In genomic region chr9:124500796-124501611, GRCh38 we compare ENCODE assay signal across 29 cellular contexts. TPM values are rescaled to one million over a fixed set of nuclear protein-coding genes. Genes with fewer than 3 reads are reported as not detected.
"Had no signal": no experiment of that assay in that cellular context is flagged by ENCODE, and none has a peak within 500 bp of the region (broad histone marks: within the 10 kb centered on the region; RNA-seq: fewer than 3 reads in every experiment).

No MANE protein-coding gene starts in this region.

- H3K36me3 ChIP-seq: vagina had no signal

- H3K27ac ChIP-seq: body of pancreas, testis, vagina had no signal

- H3K4me3 ChIP-seq: body of pancreas, mucosa of descending colon, testis, vagina had no signal

- H3K9me3 Mint-ChIP-seq: activated CD4-positive, alpha-beta memory T cell treated with anti-CD3 and anti-CD28 coated beads, Interleukin-2, amount 10 ng/mL, durations not matched to agents 7 days and 5 days; activated naive CD8-positive, alpha-beta T cell treated with anti-CD3 and anti-CD28 coated beads, Interleukin-2, amount 50 U/mL, for 24 hours; activated T-helper 1 cell treated with anti-CD3 and anti-CD28 coated beads, Interleukin-12 subunit alpha, Interleukin-12 subunit beta, Interleukin-2, Interleukin-4 antibody, amounts not matched to agents 30 ng/mL and 10 ng/mL and 1 ng/mL, durations not matched to agents 14 hours and 24 hours and 36 hours; nephron progenitor cell; T-helper 1 cell treated with Interleukin-12 subunit alpha and Interleukin-12 subunit beta and Interleukin-4 antibody, amounts not matched to agents 30 μg/mL and 1 μg/mL, for 36 hours had no signal

- H3K27me3 ChIP-seq: testis had no signal

- H3K9me3 ChIP-seq: body of pancreas, mucosa of descending colon, testis, vagina had no signal

- ATAC-seq: activated naive CD8-positive, alpha-beta T cell treated with anti-CD3 and anti-CD28 coated beads, Interleukin-2, amount 50 U/mL, for 24 hours; body of pancreas; esophagus mucosa; mucosa of descending colon had no signal

- H3K4me3 Mint-ChIP-seq: activated CD4-positive, alpha-beta memory T cell treated with anti-CD3 and anti-CD28 coated beads, Interleukin-2, amount 10 ng/mL, durations not matched to agents 7 days and 5 days; activated naive CD8-positive, alpha-beta T cell treated with anti-CD3 and anti-CD28 coated beads, Interleukin-2, amount 50 U/mL, for 24 hours; activated T-helper 1 cell treated with anti-CD3 and anti-CD28 coated beads, Interleukin-12 subunit alpha, Interleukin-12 subunit beta, Interleukin-2, Interleukin-4 antibody, amounts not matched to agents 30 ng/mL and 10 ng/mL and 1 ng/mL, durations not matched to agents 14 hours and 24 hours and 36 hours; nephron progenitor cell; T-helper 1 cell treated with Interleukin-12 subunit alpha and Interleukin-12 subunit beta and Interleukin-4 antibody, amounts not matched to agents 30 μg/mL and 1 μg/mL, for 36 hours had no signal

- H3K27ac Mint-ChIP-seq: activated CD4-positive, alpha-beta memory T cell treated with anti-CD3 and anti-CD28 coated beads, Interleukin-2, amount 10 ng/mL, durations not matched to agents 7 days and 5 days; activated naive CD8-positive, alpha-beta T cell treated with anti-CD3 and anti-CD28 coated beads, Interleukin-2, amount 50 U/mL, for 24 hours; activated T-helper 1 cell treated with anti-CD3 and anti-CD28 coated beads, Interleukin-12 subunit alpha, Interleukin-12 subunit beta, Interleukin-2, Interleukin-4 antibody, amounts not matched to agents 30 ng/mL and 10 ng/mL and 1 ng/mL, durations not matched to agents 14 hours and 24 hours and 36 hours; nephron progenitor cell; T-helper 1 cell treated with Interleukin-12 subunit alpha and Interleukin-12 subunit beta and Interleukin-4 antibody, amounts not matched to agents 30 μg/mL and 1 μg/mL, for 36 hours had no signal

- FAIRE-seq: frontal cortex had no signal

- DNase-seq: activated CD4-positive, alpha-beta memory T cell treated with anti-CD3 and anti-CD28 coated beads, Interleukin-2, amount 10 ng/mL, durations not matched to agents 7 days and 5 days; activated CD4-positive, alpha-beta T cell treated with anti-CD3 and anti-CD28 coated beads for 48 hours; activated CD4-positive, CD25-positive, alpha-beta regulatory T cell; activated gamma-delta T cell; activated naive CD4-positive, alpha-beta T cell treated with anti-CD3 and anti-CD28 coated beads, Interleukin-2, amount 50 U/mL, for 16 hours; activated naive CD8-positive, alpha-beta T cell treated with anti-CD3 and anti-CD28 coated beads, Interleukin-2, amount 50 U/mL, for 24 hours; anterior cingulate cortex; body of pancreas; effector memory CD4-positive, alpha-beta T cell; hippocampal formation; mesenchymal stem cell; nephron progenitor cell; occipital lobe; stimulated activated CD4-positive, alpha-beta T cell treated with anti-CD3 and anti-CD28 coated beads, Interleukin-4, amount 100 ng/mL, for 1 hour; stimulated activated naive CD4-positive, alpha-beta T cell; T1000; testis; trophoblast cell had no signal

RNA-seq across cellular contexts. Expression of gene NR5A1, which starts 6.2 kb away (rescaled TPM):
- total RNA-seq: activated CD4-positive, alpha-beta memory T cell treated with anti-CD3 and anti-CD28 coated beads, Interleukin-2, amount 10 ng/mL, durations not matched to agents 7 days and 5 days; activated T-helper 1 cell treated with anti-CD3 and anti-CD28 coated beads, Interleukin-12 subunit alpha, Interleukin-12 subunit beta, Interleukin-2, Interleukin-4 antibody, amounts not matched to agents 30 ng/mL and 10 ng/mL and 1 ng/mL, durations not matched to agents 14 hours and 24 hours and 36 hours; body of pancreas; cardiac septum; dermis microvascular lymphatic vessel endothelial cell; endothelial cell of umbilical vein; esophagus mucosa; frontal cortex; liver; renal cortical epithelial cell had no signal
- polyA plus RNA-seq: endothelial cell of umbilical vein, liver had no signal

RNA-seq across cellular contexts. Expression of gene ADGRD2, which starts 50.8 kb away (rescaled TPM):
- total RNA-seq: activated CD4-positive, alpha-beta memory T cell treated with anti-CD3 and anti-CD28 coated beads, Interleukin-2, amount 10 ng/mL, durations not matched to agents 7 days and 5 days; activated T-helper 1 cell treated with anti-CD3 and anti-CD28 coated beads, Interleukin-12 subunit alpha, Interleukin-12 subunit beta, Interleukin-2, Interleukin-4 antibody, amounts not matched to agents 30 ng/mL and 10 ng/mL and 1 ng/mL, durations not matched to agents 14 hours and 24 hours and 36 hours; body of pancreas; cardiac septum; dermis microvascular lymphatic vessel endothelial cell; endothelial cell of umbilical vein; frontal cortex; liver; mucosa of descending colon; occipital lobe; renal cortical epithelial cell had no signal
- polyA plus RNA-seq: endothelial cell of umbilical vein, liver had no signal
